Comparison of ENCODE assay signal across 28 cellular contexts in the genomic region with DNA sequence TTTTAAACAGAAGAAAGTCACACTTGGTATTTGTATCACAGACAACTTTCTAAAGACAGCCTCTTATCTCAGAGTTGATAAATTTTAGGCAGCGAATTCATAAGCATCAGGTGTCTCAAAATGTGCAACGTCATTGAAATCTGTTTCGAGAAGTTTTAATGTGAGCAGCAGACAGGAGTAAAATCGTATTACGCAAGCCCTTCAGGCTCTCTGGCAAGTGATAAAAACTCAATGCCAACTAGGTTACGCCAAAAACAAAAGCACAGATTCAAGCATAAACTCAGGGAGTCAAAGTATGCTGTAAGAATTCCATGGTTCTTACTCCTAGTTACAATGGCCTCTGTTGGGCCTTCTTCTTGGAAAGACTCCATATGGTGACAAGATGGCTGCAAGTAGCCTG.
"Had no signal": no experiment of that assay in that cellular context is flagged by ENCODE, and none has a peak within 500 bp of the region (broad histone marks: within the 10 kb centered on the region; RNA-seq: fewer than 3 reads in every experiment).

No MANE protein-coding gene starts in this region.

- H3K79me2 ChIP-seq: parathyroid adenoma had no signal

- H2AFZ ChIP-seq: parathyroid adenoma had no signal

- H3K4me3 ChIP-seq: body of pancreas, cardiac muscle cell, colonic mucosa, dorsolateral prefrontal cortex, psoas muscle, testis, transverse colon had no signal

- H3K4me1 ChIP-seq: body of pancreas, colonic mucosa, parathyroid adenoma, psoas muscle, testis, transverse colon had no signal

- H3K36me3 Mint-ChIP-seq: activated naive CD8-positive, alpha-beta T cell; mesothelial cell of epicardium; naive B cell had no signal

- H3K4me3 Mint-ChIP-seq: activated naive CD8-positive, alpha-beta T cell; mesothelial cell of epicardium; naive B cell had no signal

- ATAC-seq: body of pancreas; left ventricle myocardium superior; stimulated activated naive CD8-positive, alpha-beta T cell treated with anti-CD3 and anti-CD28 coated beads, Interleukin-15, Interleukin-2, amounts not matched to agents 100 U/mL and 50 U/mL, for 24 hours had no signal

- H3K27me3 ChIP-seq: body of pancreas, cardiac muscle cell, colonic mucosa, dorsolateral prefrontal cortex, testis, transverse colon had no signal

- FAIRE-seq: TTC549, urothelium cell line had no signal

- H3K9me3 ChIP-seq: body of pancreas, colonic mucosa, psoas muscle, testis, transverse colon had no signal

- H3K27ac ChIP-seq: body of pancreas, cardiac muscle cell, colonic mucosa, dorsolateral prefrontal cortex, parathyroid adenoma, psoas muscle, testis, transverse colon, VCaP had no signal

- H3K9me3 Mint-ChIP-seq: mesothelial cell of epicardium had no signal

- H3K27me3 Mint-ChIP-seq: activated naive CD8-positive, alpha-beta T cell; naive B cell had no signal

- H3K9ac ChIP-seq: parathyroid adenoma had no signal

- DNase-seq: activated CD4-positive, alpha-beta T cell treated with anti-CD3 and anti-CD28 coated beads for 48 hours; activated CD4-positive, alpha-beta T cell treated with anti-CD3 and anti-CD28 coated beads, Interleukin-2, amount 50 U/mL, for 48 hours; activated CD8-positive, alpha-beta memory T cell treated with anti-CD3 and anti-CD28 coated beads for 24 hours; activated effector memory CD4-positive, alpha-beta T cell treated with Interleukin-2 at 50 U/mL for 16 hours; activated naive CD4-positive, alpha-beta T cell treated with Interleukin-2 at 50 U/mL for 16 hours; aorta; body of pancreas; cerebellar nuclear complex; colonic mucosa; dorsolateral prefrontal cortex; effector memory CD4-positive, alpha-beta T cell; erythroblast; foreskin melanocyte; kidney glomerular epithelial cell; left ventricle myocardium superior; naive B cell; psoas muscle; stimulated activated CD4-positive, alpha-beta T cell treated with anti-CD3 and anti-CD28 coated beads, Interleukin-2, amount 100 ng/mL, for 48 hours; stimulated activated naive CD8-positive, alpha-beta T cell treated with anti-CD3 and anti-CD28 coated beads, Interleukin-15, Interleukin-2, amounts not matched to agents 100 U/mL and 50 U/mL, for 24 hours; testis; transverse colon had no signal

- H3K27ac Mint-ChIP-seq: activated naive CD8-positive, alpha-beta T cell; mesothelial cell of epicardium; naive B cell had no signal

- H3K36me3 ChIP-seq: cardiac muscle cell, colonic mucosa, transverse colon had no signal

- H3K4me1 Mint-ChIP-seq: mesothelial cell of epicardium, naive B cell had no signal
